ENCODE assay signal across 8 cellular contexts in the genomic region with DNA sequence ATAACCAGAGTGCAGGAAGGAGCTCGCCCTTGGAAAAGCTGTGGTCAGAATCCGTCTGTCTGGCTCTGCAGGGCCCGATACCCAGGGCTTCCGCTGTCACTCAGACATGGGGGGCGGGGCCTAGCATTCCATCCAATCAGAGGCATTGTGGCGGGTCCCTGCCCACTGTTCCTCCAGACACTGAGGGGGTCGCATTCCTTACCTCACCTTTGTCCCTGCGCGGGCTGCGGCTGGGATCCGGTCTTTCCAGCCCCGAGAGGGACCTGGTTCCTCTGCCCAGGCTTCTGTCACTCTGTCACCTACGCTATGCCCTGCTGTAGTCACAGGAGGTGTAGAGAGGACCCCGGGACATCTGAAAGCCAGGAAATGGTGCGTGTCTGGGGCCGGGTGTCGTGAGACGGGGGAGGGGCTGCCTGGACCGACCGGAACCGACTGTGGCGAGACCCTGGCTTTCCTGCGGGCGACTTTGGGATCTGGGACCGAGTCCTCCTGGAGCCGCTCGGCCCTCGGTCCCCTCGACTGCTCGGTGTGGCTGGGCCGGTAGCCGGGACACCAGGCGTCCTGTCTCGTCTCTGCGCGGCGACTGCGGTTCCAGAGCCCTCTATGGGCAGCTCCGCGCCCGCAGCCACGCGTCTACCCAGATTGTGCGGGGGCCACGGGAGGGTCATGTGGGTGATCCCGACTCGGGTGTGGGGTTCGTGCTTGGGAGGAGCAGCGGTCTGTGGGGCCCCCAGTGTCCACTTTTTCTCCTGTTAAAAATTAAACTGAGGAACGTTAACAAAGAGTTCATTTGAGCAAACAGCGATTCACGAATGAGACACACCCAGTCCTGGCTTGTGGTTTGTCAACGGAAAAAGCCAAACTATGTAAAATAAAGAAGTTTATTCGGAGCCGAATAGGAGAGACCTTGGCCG. TPM values are rescaled to one million over a fixed set of nuclear protein-coding genes. Genes with fewer than 3 reads are reported as not detected.
DNase-seq lines count a peak whose midpoint lies in the region; ATAC-seq and TF ChIP-seq lines count a peak whose summit lies in the region.

A gene (plus strand): TSS at position 165 of the 914 bp plus-strand sequence. CDS start 142 bp downstream, at position 307.

- peak in 1 of 2 donors; percentile 56 for TF ChIP-seq CTCF in right atrium auricular region (IDR thresholded peaks at IDR 0.05)
- peak; percentile 28 for TF ChIP-seq CTCF in tibial artery (IDR thresholded peaks at IDR 0.05)

- H3K4me1 ChIP-seq in right atrium auricular region = peaks cover 0 to 15% of the 10 kb centered on the region in 2 donors
- H3K4me1 ChIP-seq in tibial artery = peaks cover 0 to 17% (median 7%) of the 10 kb centered on the region in 4 donors

- in situ Hi-C loops in KBM-7 (cut with MboI; ENCODE audit: low pct_unique_long_range_greater_than_20kb, low sequenced_read_pairs) = no loop called here

- peak within 1 kb of the TSS; percentile 77 to 87 for H3K27ac ChIP-seq in right atrium auricular region
- H3K27ac ChIP-seq in tibial artery = peak within 1 kb of the TSS; percentile 93 to 95

- H3K27me3 ChIP-seq in right atrium auricular region (no peaks in the 10 kb centered on the region), tibial artery (no peaks in the 10 kb centered on the region)

- H3K4me3 ChIP-seq in right atrium auricular region = peak within 1 kb of the TSS; percentile 74 to 85
- H3K4me3 ChIP-seq in tibial artery = peak within 1 kb of the TSS; percentile 75 to 87

- no peak for ATAC-seq in GM21526 (IDR thresholded peaks at IDR 0.05; ENCODE audit: low FRiP score, unreplicated experiment)

- intact Hi-C loops in posterior cingulate gyrus (cut with DNase I) = loop anchor here (5.0 kb wide), 1 partner anchor 91 kb away; a partner anchor contains a TSS
- intact Hi-C loops in tibial artery (cut with DNase I; ENCODE audit: low total_unique reads) = loop anchor here (10.0 kb wide), 1 partner anchor 93 kb away; a partner anchor contains a TSS

- DNase-seq in GM04503 (ENCODE audit: low read depth) = peak; percentile 34
- DNase-seq in KBM-7 = peak; percentile 87
- peak; percentile 28 for DNase-seq in T follicular helper cell (ENCODE audit: low read depth)
- peak; percentile 21 to 89 (median 65) for DNase-seq in amygdala (lab: John Stamatoyannopoulos, UW)
- peak; percentile 92 for DNase-seq in right atrium auricular region (ENCODE audit: low spot score)
- peak; percentile 62 to 96 (median 80) for DNase-seq in posterior cingulate gyrus
- DNase-seq in tibial artery = peak; percentile 92 to 94

- H3K36me3 ChIP-seq in right atrium auricular region (no peaks in the 10 kb centered on the region), tibial artery (no peaks in the 10 kb centered on the region)

- H3K9me3 ChIP-seq in right atrium auricular region = no peaks in the 10 kb centered on the region
- H3K9me3 ChIP-seq in tibial artery = no peaks in the 10 kb centered on the region

RNA-seq across cellular contexts. Expression of the gene that starts here (rescaled TPM):
- total RNA-seq in right atrium auricular region = 1 to 10 TPM; 4.2 to 6.3 TPM

Comparison
In these comparisons a context has a peak if more than half of its experiments do, and no peak if none do; other contexts are left out.
1. DNase-seq: peak in every context shown above with its lines; median percentile 93 in tibial artery; 92 in right atrium auricular region; 87 in KBM-7; 80 in posterior cingulate gyrus; 65 in amygdala; 34 in GM04503; 28 in T follicular helper cell.